9 cellular contexts compared by ENCODE assay signal in the genomic region with DNA sequence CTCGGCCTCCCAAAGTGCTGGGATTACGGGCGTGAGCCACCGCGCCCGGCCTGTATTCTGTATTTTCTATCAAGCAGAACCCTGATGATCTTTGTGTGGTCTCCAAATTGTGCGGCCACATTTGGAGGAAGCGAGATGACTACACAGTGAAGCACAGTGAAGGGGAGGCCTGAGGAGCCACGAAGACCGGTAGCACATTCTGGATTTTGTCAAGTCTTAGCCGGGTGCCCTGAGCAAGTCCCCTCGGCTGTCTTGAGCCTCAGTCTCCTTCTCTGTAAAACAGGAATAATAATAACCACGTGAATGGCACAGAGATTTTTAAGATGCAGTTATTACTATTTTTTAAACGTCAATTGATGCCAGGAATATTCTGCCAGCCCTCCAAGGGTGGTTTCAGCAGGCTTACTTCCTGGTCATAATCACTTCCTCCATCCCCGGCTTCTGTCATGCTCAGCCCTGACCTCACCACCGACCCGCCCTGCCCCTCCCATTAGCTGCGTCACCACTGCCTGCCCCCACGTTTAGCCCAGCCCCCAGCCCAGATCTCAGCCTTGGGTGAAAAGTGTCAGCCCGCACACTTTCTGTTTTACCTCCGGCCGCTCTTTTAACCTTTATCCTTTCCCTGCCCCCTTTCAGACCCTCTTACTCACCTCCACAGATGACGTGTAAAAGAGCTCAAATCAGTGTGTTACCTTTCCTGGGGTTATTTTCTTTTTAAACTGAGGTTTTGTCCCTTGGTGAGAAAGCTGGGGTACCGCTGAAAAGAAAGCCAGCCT. TPM values are rescaled to one million over a fixed set of nuclear protein-coding genes. Genes with fewer than 3 reads are reported as not detected.
DNase-seq lines count a peak whose midpoint lies in the region; ATAC-seq and TF ChIP-seq lines count a peak whose summit lies in the region.
"Had no signal": no experiment of that assay in that cellular context is flagged by ENCODE, and none has a peak within 500 bp of the region (broad histone marks: within the 10 kb centered on the region; RNA-seq: fewer than 3 reads in every experiment).

No MANE protein-coding gene starts in this region.

- H3K4me1 ChIP-seq in Caco-2 (peaks cover 11% of the 10 kb centered on the region; the same call in 1 of the 2 replicates), HUES64 (ENCODE audit: insufficient read depth, low read length) (peaks cover 4% of the 10 kb centered on the region; the same call in 1 of the 2 replicates), colonic mucosa (no peaks in the 10 kb centered on the region), right lobe of liver (peaks cover 0 to 8% (median 2%) of the 10 kb centered on the region in 4 donors)

- intact Hi-C loops in Caco-2 (cut with micrococcal nuclease; ENCODE audit: unreplicated experiment), result no loop called here
- intact Hi-C loops in activated CD4-positive, alpha-beta T cell treated with anti-CD3 and anti-CD28 coated beads for 36 hours (cut with DNase I, micrococcal nuclease), result loop anchor here (1.0 kb wide), 5 partner anchors 27 to 151 kb away; a partner anchor contains a TSS
- intact Hi-C loops in colonic mucosa (cut with DNase I), result no loop called here
- intact Hi-C loops in right lobe of liver (cut with DNase I), result no loop called here

- no TSS peak for BruUV-seq in Caco-2 (replicated peaks; lab: Mats Ljungman, UMichigan)

- H3K9me3 Mint-ChIP-seq in Caco-2 (ENCODE audit: unreplicated experiment), result peaks cover 16% of the 10 kb centered on the region
- H3K9me3 Mint-ChIP-seq in activated CD4-positive, alpha-beta T cell treated with anti-CD3 and anti-CD28 coated beads for 36 hours (ENCODE audit: low read depth), result peaks cover 2% of the 10 kb centered on the region

- H3K27me3 Mint-ChIP-seq in Caco-2 (ENCODE audit: insufficient read depth, unreplicated experiment), result no peaks in the 10 kb centered on the region
- H3K27me3 Mint-ChIP-seq in activated CD4-positive, alpha-beta T cell treated with anti-CD3 and anti-CD28 coated beads for 36 hours, result no peaks in the 10 kb centered on the region

- TF ChIP-seq CTCF in Caco-2 (IDR thresholded peaks at IDR 0.05; ENCODE audit: insufficient read depth in 1 of 2, low read depth in 1 of 2, low read length in 1 of 2, severe bottlenecking in 1 of 2, unreplicated experiment in 1 of 2), result no peak
- no peak for TF ChIP-seq CTCF in colonic mucosa (IDR thresholded peaks at IDR 0.05)
- no peak for TF ChIP-seq CTCF in right lobe of liver (IDR thresholded peaks at IDR 0.05)

- no peak overlapping the region for H3K4me3 Mint-ChIP-seq in Caco-2 (ENCODE audit: unreplicated experiment)
- H3K4me3 Mint-ChIP-seq in activated CD4-positive, alpha-beta T cell treated with anti-CD3 and anti-CD28 coated beads for 36 hours, result peak overlapping the region; percentile 54

- H3K27ac ChIP-seq in HUES64 (ENCODE audit: low read depth, low read length), result no peak overlapping the region
- peak overlapping the region; percentile 51 for H3K27ac ChIP-seq in colonic mucosa
- peak overlapping the region; percentile 78 to 88 (median 80) for H3K27ac ChIP-seq in right lobe of liver
- H3K27ac ChIP-seq: SK-N-MC had no signal

- H3K36me3 ChIP-seq in Caco-2 (ENCODE audit: control insufficient read depth, insufficient read depth, low read length) (no peaks in the 10 kb centered on the region), HUES64 (ENCODE audit: insufficient read depth, low read length) (no peaks in the 10 kb centered on the region), colonic mucosa (no peaks in the 10 kb centered on the region), right lobe of liver (no peaks in the 10 kb centered on the region)

- peaks cover 4% of the 10 kb centered on the region for H3K36me3 Mint-ChIP-seq in Caco-2 (ENCODE audit: insufficient read depth, unreplicated experiment)
- peaks cover 2% of the 10 kb centered on the region for H3K36me3 Mint-ChIP-seq in activated CD4-positive, alpha-beta T cell treated with anti-CD3 and anti-CD28 coated beads for 36 hours (ENCODE audit: low read depth)

- POLR2A ChIA-PET in Caco-2 (lab: Charles Lee), result interaction anchor here (0.6 kb wide), 2 partner anchors 9 to 801 kb away, joined by 3 to 4 read pairs; a partner anchor contains a TSS
- POLR2A ChIA-PET in activated CD4-positive, alpha-beta T cell treated with anti-CD3 and anti-CD28 coated beads for 36 hours (lab: Charles Lee), result interaction anchor here (0.7 to 1.3 kb wide), 6 partner anchors 10 to 42 kb away, joined by 3 to 19 read pairs (median 4); a partner anchor contains a TSS

- DNase-seq in Caco-2 (peak; percentile 37 to 74), colonic mucosa (peak; percentile 96), right lobe of liver (peak; percentile 95 to 97 (median 97)), NCI-H1092 (lab: John Stamatoyannopoulos, UW) (no peak)
- peak; percentile 98 for DNase-seq in activated CD4-positive, alpha-beta T cell treated with anti-CD3 and anti-CD28 coated beads for 36 hours
- DNase-seq in stimulated activated CD4-positive, alpha-beta T cell treated with anti-CD3 and anti-CD28 coated beads, TNF-alpha, amount 100 ng/mL, for 1 hour (ENCODE audit: low read depth in 3 of 3, low spot score in 1 of 3), result peak; percentile 50 to 72 (median 55)

- 57% methylated on average over 23 of the region's 24 CpGs for WGBS in HUES64
- 48% methylated on average over 22 of the region's 24 CpGs for WGBS in right lobe of liver (ENCODE audit: insufficient coverage, low coverage, low lambda C conversion rate, missing lambda C conversion rate)

- H3K9ac ChIP-seq in HUES64 (ENCODE audit: low read depth, low read length) (peak overlapping the region; percentile 54; the same call in 1 of the 2 replicates), colonic mucosa (ENCODE audit: low read depth in 2 of 2, low read length in 2 of 2) (peak overlapping the region; percentile 64 to 73)

- peak; percentile 93 for ATAC-seq in GM21526 (IDR thresholded peaks at IDR 0.05; ENCODE audit: low FRiP score, unreplicated experiment)
- ATAC-seq in activated CD4-positive, alpha-beta T cell treated with anti-CD3 and anti-CD28 coated beads for 36 hours, result peak; percentile 97
- ATAC-seq in right lobe of liver, result peak; percentile 96 to 99 (median 98)

- peak overlapping the region; percentile 74 for H3K27ac Mint-ChIP-seq in Caco-2 (ENCODE audit: unreplicated experiment)
- H3K27ac Mint-ChIP-seq in activated CD4-positive, alpha-beta T cell treated with anti-CD3 and anti-CD28 coated beads for 36 hours, result peak overlapping the region; percentile 84

- TF ChIP-seq POLR2A in right lobe of liver (IDR thresholded peaks at IDR 0.05), result peak; percentile 83

- H3K4me3 ChIP-seq in Caco-2 (ENCODE audit: low read depth, low read length) (no peak overlapping the region), HUES64 (ENCODE audit: low read length) (peak overlapping the region; percentile 21; the same call in 1 of the 2 replicates), colonic mucosa (no peak overlapping the region), right lobe of liver (peak overlapping the region in 2 of 3 donors; percentile 25 to 31)
- H3K4me3 ChIP-seq: SK-N-MC had no signal

- H3K9me3 ChIP-seq in Caco-2, result peaks cover 16% of the 10 kb centered on the region; the same call in 1 of the 2 replicates
- no peaks in the 10 kb centered on the region for H3K9me3 ChIP-seq in HUES64 (ENCODE audit: insufficient read depth, low read depth, low read length)
- no peaks in the 10 kb centered on the region for H3K9me3 ChIP-seq in colonic mucosa
- H3K9me3 ChIP-seq in right lobe of liver, result no peaks in the 10 kb centered on the region

- H3K4me1 Mint-ChIP-seq in Caco-2 (ENCODE audit: low read depth, unreplicated experiment), result no peaks in the 10 kb centered on the region
- H3K4me1 Mint-ChIP-seq in activated CD4-positive, alpha-beta T cell treated with anti-CD3 and anti-CD28 coated beads for 36 hours, result peaks cover 17% of the 10 kb centered on the region

- CTCF ChIA-PET in Caco-2 (lab: Charles Lee), result interaction anchor here (0.7 kb wide), 1 partner anchor 98 kb away, joined by 3 read pairs; no protein-coding TSS in a partner anchor
- CTCF ChIA-PET in activated CD4-positive, alpha-beta T cell treated with anti-CD3 and anti-CD28 coated beads for 36 hours (lab: Charles Lee), result interaction anchor here (0.7 to 1.6 kb wide), 4 partner anchors 30 to 623 kb away, joined by 4 to 7 read pairs (median 4); no protein-coding TSS in a partner anchor

- H3K27me3 ChIP-seq in Caco-2 (replicated peaks; ENCODE audit: control insufficient read depth, insufficient read depth, low read length), result no peaks in the 10 kb centered on the region
- H3K27me3 ChIP-seq in HUES64 (ENCODE audit: insufficient read depth, low read length), result no peaks in the 10 kb centered on the region
- no peaks in the 10 kb centered on the region for H3K27me3 ChIP-seq in colonic mucosa
- H3K27me3 ChIP-seq in right lobe of liver, result no peaks in the 10 kb centered on the region

RNA-seq across cellular contexts. Expression of a gene that starts 27.0 kb away (rescaled TPM):
- total RNA-seq in Caco-2 (2022) (152 and 161 TPM in 2 replicates), colonic mucosa (100 to 1,000 TPM; 173 to 191 TPM), right lobe of liver (100 to 1,000 TPM; 103 to 264 (median 154) TPM)
- polyA plus RNA-seq in HUES64 (2013, experiment 1 of 2), result 59.1 TPM
- 70.5 TPM for polyA plus RNA-seq in HUES64 (2013, experiment 2 of 2)
- 10 to 100 TPM; 40.3 to 50.0 TPM for total RNA-seq in activated CD4-positive, alpha-beta T cell treated with anti-CD3 and anti-CD28 coated beads for 36 hours

RNA-seq across cellular contexts. Expression of a gene that starts 36.1 kb away (rescaled TPM):
- total RNA-seq in Caco-2 (2022), result 28.3 and 29.2 TPM in 2 replicates
- polyA plus RNA-seq in HUES64 (2013, experiment 1 of 2), result 6.8 TPM
- 6.7 TPM for polyA plus RNA-seq in HUES64 (2013, experiment 2 of 2)
- total RNA-seq in activated CD4-positive, alpha-beta T cell treated with anti-CD3 and anti-CD28 coated beads for 36 hours, result 1 to 10 TPM; 6.7 to 7.4 TPM
- 100 to 1,000 TPM in 1 of 2 donors, 10 to 100 TPM in 1; 61.7 to 102 TPM for total RNA-seq in colonic mucosa
- 100 to 1,000 TPM; 106 to 407 (median 232) TPM for total RNA-seq in right lobe of liver

Comparison
In these comparisons a context has a peak if more than half of its experiments do, and no peak if none do; other contexts are left out.
1. H3K4me3 ChIP-seq: peak in HUES64 (single experiment) and right lobe of liver (2 of 3); none in Caco-2 (single experiment) and colonic mucosa (single experiment).
2. intact Hi-C loops: an anchor here in activated CD4-positive, alpha-beta T cell treated with anti-CD3 and anti-CD28 coated beads for 36 hours (1.0 kb wide); none called in Caco-2, colonic mucosa and right lobe of liver.
3. Peak in every context shown above with its lines, with median percentiles within 50 percentile points of each other: ATAC-seq.